Comparison of ENCODE assay signal across 27 cellular contexts in genomic region chr18:59325965-59326364, GRCh38. TPM values are rescaled to one million over a fixed set of nuclear protein-coding genes. Genes with fewer than 3 reads are reported as not detected.
"Had no signal": no experiment of that assay in that cellular context is flagged by ENCODE, and none has a peak within 500 bp of the region (broad histone marks: within the 10 kb centered on the region; RNA-seq: fewer than 3 reads in every experiment).

No MANE protein-coding gene starts in this region.

- DNase-seq: KBM-7, MG63, NCI-H1092, NCI-H1105 treated with DMSO at 0.1 percent for 48 hours, NCI-H1417 treated with DMSO at 0.1 percent for 48 hours, NCI-H146, NCI-H187, NCI-H2029, NCI-H2081 treated with DMSO at 0.1 percent for 48 hours, NCI-H2171, NCI-H226, NCI-H446, NCI-H510A, NCI-H524 treated with DMSO at 0.1 percent for 48 hours, NCI-H69, NCI-H774, PC-3, SHP77 treated with DMSO at 0.1 percent for 48 hours, SJCRH30, T-helper 1 cell had no signal

- H3K4me1 ChIP-seq: SJCRH30 had no signal

- ATAC-seq: Panc1, PC-3, Right ventricle myocardium inferior, SK-N-SH treated with all-trans-retinoic acid at 6 μM for 48 hours had no signal

- H3K27me3 Mint-ChIP-seq: IgD-negative memory B cell had no signal

- H3K27me3 ChIP-seq: MG63, SJCRH30 had no signal

- H3K4me3 ChIP-seq: MG63, SJCRH30 had no signal

- H3K4me1 Mint-ChIP-seq: IgD-negative memory B cell had no signal

- H3K27ac ChIP-seq: SJCRH30 had no signal

- H3K4me3 Mint-ChIP-seq: IgD-negative memory B cell had no signal

- H3K9me3 ChIP-seq: MG63, SJCRH30 had no signal

- H3K9me3 Mint-ChIP-seq: IgD-negative memory B cell had no signal

RNA-seq across cellular contexts. Expression of gene CPLX4, which starts 7.5 kb away (rescaled TPM):
- total RNA-seq: HT1080, LHCN-M2, PC-3, Right ventricle myocardium inferior, RPMI7951, SJCRH30 had no signal
- polyA plus RNA-seq: IgD-negative memory B cell had no signal

RNA-seq across cellular contexts. Expression of gene RAX, which starts 52.7 kb away (rescaled TPM):
- total RNA-seq: HT1080, LHCN-M2, PC-3, Right ventricle myocardium inferior, RPMI7951, SJCRH30 had no signal
- polyA plus RNA-seq: IgD-negative memory B cell had no signal
